Comparison of ENCODE assay signal across 2 cellular contexts in genomic region chr3:153897842-153898241, GRCh38.
TF ChIP-seq lines count a peak whose summit lies in the region.

No MANE protein-coding gene starts in this region.

TF ChIP-seq in GM12878, 131 proteins besides CTCF, POLR2A, EP300 and RAD21 (continued from another document):
- TF ChIP-seq CEBPZ (IDR thresholded peaks at IDR 0.05; ENCODE audit: low read depth, low read length) (no peak), STAT1 (conservative IDR thresholded peaks at IDR 0.05) (no peak), MLLT1 (IDR thresholded peaks at IDR 0.05) (no peak), TCF3 (IDR thresholded peaks at IDR 0.05; ENCODE audit: borderline replicate concordance, insufficient read depth, low read depth, low read length) (no peak), SIN3A (IDR thresholded peaks at IDR 0.05; ENCODE audit: low read depth, low read length) (no peak)
- TF ChIP-seq, protein P1, sequence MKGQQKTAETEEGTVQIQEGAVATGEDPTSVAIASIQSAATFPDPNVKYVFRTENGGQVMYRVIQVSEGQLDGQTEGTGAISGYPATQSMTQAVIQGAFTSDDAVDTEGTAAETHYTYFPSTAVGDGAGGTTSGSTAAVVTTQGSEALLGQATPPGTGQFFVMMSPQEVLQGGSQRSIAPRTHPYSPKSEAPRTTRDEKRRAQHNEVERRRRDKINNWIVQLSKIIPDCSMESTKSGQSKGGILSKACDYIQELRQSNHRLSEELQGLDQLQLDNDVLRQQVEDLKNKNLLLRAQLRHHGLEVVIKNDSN (IDR thresholded peaks at IDR 0.05; ENCODE audit: borderline replicate concordance, extremely low read length, insufficient read depth, low read depth, low read length): no peak

TF ChIP-seq in GM23338, 12 proteins besides CTCF, POLR2A, EP300 and RAD21:
- TF ChIP-seq, protein P2, sequence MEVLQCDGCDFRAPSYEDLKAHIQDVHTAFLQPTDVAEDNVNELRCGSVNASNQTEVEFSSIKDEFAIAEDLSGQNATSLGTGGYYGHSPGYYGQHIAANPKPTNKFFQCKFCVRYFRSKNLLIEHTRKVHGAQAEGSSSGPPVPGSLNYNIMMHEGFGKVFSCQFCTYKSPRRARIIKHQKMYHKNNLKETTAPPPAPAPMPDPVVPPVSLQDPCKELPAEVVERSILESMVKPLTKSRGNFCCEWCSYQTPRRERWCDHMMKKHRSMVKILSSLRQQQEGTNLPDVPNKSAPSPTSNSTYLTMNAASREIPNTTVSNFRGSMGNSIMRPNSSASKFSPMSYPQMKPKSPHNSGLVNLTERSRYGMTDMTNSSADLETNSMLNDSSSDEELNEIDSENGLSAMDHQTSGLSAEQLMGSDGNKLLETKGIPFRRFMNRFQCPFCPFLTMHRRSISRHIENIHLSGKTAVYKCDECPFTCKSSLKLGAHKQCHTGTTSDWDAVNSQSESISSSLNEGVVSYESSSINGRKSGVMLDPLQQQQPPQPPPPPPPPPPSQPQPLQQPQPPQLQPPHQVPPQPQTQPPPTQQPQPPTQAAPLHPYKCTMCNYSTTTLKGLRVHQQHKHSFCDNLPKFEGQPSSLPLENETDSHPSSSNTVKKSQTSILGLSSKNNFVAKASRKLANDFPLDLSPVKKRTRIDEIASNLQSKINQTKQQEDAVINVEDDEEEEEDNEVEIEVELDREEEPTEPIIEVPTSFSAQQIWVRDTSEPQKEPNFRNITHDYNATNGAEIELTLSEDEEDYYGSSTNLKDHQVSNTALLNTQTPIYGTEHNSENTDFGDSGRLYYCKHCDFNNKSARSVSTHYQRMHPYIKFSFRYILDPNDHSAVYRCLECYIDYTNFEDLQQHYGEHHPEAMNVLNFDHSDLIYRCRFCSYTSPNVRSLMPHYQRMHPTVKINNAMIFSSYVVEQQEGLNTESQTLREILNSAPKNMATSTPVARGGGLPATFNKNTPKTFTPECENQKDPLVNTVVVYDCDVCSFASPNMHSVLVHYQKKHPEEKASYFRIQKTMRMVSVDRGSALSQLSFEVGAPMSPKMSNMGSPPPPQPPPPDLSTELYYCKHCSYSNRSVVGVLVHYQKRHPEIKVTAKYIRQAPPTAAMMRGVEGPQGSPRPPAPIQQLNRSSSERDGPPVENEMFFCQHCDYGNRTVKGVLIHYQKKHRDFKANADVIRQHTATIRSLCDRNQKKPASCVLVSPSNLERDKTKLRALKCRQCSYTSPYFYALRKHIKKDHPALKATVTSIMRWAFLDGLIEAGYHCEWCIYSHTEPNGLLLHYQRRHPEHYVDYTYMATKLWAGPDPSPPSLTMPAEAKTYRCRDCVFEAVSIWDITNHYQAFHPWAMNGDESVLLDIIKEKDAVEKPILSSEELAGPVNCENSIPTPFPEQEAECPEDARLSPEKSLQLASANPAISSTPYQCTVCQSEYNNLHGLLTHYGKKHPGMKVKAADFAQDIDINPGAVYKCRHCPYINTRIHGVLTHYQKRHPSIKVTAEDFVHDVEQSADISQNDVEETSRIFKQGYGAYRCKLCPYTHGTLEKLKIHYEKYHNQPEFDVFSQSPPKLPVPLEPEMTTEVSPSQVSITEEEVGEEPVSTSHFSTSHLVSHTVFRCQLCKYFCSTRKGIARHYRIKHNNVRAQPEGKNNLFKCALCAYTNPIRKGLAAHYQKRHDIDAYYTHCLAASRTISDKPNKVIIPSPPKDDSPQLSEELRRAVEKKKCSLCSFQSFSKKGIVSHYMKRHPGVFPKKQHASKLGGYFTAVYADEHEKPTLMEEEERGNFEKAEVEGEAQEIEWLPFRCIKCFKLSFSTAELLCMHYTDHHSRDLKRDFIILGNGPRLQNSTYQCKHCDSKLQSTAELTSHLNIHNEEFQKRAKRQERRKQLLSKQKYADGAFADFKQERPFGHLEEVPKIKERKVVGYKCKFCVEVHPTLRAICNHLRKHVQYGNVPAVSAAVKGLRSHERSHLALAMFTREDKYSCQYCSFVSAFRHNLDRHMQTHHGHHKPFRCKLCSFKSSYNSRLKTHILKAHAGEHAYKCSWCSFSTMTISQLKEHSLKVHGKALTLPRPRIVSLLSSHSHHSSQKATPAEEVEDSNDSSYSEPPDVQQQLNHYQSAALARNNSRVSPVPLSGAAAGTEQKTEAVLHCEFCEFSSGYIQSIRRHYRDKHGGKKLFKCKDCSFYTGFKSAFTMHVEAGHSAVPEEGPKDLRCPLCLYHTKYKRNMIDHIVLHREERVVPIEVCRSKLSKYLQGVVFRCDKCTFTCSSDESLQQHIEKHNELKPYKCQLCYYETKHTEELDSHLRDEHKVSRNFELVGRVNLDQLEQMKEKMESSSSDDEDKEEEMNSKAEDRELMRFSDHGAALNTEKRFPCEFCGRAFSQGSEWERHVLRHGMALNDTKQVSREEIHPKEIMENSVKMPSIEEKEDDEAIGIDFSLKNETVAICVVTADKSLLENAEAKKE (CRISPR knock-in tag; IDR thresholded peaks at IDR 0.05): no peak
- no peak for TF ChIP-seq JUNB (IDR thresholded peaks at IDR 0.05; ENCODE audit: unreplicated experiment)
- no peak for TF ChIP-seq ZNF331 (CRISPR knock-in tag; IDR thresholded peaks at IDR 0.05; ENCODE audit: low read depth)
- TF ChIP-seq ZNF114 (CRISPR knock-in tag; IDR thresholded peaks at IDR 0.05): no peak
- no peak for TF ChIP-seq REST (IDR thresholded peaks at IDR 0.05; ENCODE audit: unreplicated experiment)
- no peak for TF ChIP-seq POLR2AphosphoS5 (IDR thresholded peaks at IDR 0.05; ENCODE audit: low read depth)
- TF ChIP-seq NANOG (IDR thresholded peaks at IDR 0.05; ENCODE audit: borderline replicate concordance): no peak
- TF ChIP-seq EZH2 (IDR thresholded peaks at IDR 0.05; ENCODE audit: low read depth, unreplicated experiment): no peak
- no peak for TF ChIP-seq EZH2phosphoT487 (IDR thresholded peaks at IDR 0.05; ENCODE audit: unreplicated experiment)
- no peak for TF ChIP-seq CREB1 (CRISPR knock-in tag; IDR thresholded peaks at IDR 0.05; ENCODE audit: low read depth)
- no peak for TF ChIP-seq STAT1 (IDR thresholded peaks at IDR 0.05; ENCODE audit: unreplicated experiment)
- TF ChIP-seq ETS1 (IDR thresholded peaks at IDR 0.05): no peak
TF ChIP-seq in GM23338: peak in this region for 0.
